1 cellular context compared by ENCODE assay signal in genomic region chr19:49133621-49134454, GRCh38.
TF ChIP-seq lines count a peak whose summit lies in the region.

No MANE protein-coding gene starts in this region.

TF ChIP-seq in H1, 55 proteins besides CTCF, POLR2A, EP300 and RAD21:
- TF ChIP-seq FOSL1 (IDR thresholded peaks at IDR 0.05; ENCODE audit: insufficient read depth, low read depth, low read length), result no peak
- TF ChIP-seq, protein P1, sequence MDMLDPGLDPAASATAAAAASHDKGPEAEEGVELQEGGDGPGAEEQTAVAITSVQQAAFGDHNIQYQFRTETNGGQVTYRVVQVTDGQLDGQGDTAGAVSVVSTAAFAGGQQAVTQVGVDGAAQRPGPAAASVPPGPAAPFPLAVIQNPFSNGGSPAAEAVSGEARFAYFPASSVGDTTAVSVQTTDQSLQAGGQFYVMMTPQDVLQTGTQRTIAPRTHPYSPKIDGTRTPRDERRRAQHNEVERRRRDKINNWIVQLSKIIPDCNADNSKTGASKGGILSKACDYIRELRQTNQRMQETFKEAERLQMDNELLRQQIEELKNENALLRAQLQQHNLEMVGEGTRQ (IDR thresholded peaks at IDR 0.05; ENCODE audit: low read length), result no peak
- no peak for TF ChIP-seq KDM1A (IDR thresholded peaks at IDR 0.05; ENCODE audit: borderline replicate concordance, low read length)
- TF ChIP-seq GABPA (IDR thresholded peaks at IDR 0.05; ENCODE audit: borderline replicate concordance, insufficient read depth, low read length), result no peak
- no peak for TF ChIP-seq NRF1 (IDR thresholded peaks at IDR 0.05; ENCODE audit: low read depth, low read length)
- TF ChIP-seq NANOG (IDR thresholded peaks at IDR 0.05; ENCODE audit: insufficient read depth, low read depth, low read length, poor library complexity, severe bottlenecking), result no peak
- TF ChIP-seq CBX5 (IDR thresholded peaks at IDR 0.05; ENCODE audit: low read depth, low read length), result no peak
- TF ChIP-seq EGR1 (IDR thresholded peaks at IDR 0.05; ENCODE audit: borderline replicate concordance, low read depth, low read length), result peak; percentile 83; the same call in 1 of the 2 replicates
- 0 out of 2 replicates have a peak, but pooled peaks have one; percentile 60 for TF ChIP-seq SP4 (IDR thresholded peaks at IDR 0.05; ENCODE audit: low read length)
- no peak for TF ChIP-seq ATF2 (IDR thresholded peaks at IDR 0.05; ENCODE audit: low read length)
- TF ChIP-seq, protein P2, sequence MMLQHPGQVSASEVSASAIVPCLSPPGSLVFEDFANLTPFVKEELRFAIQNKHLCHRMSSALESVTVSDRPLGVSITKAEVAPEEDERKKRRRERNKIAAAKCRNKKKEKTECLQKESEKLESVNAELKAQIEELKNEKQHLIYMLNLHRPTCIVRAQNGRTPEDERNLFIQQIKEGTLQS (IDR thresholded peaks at IDR 0.05; ENCODE audit: insufficient read depth, low read depth, low read length), result no peak
- no peak for TF ChIP-seq SP1 (IDR thresholded peaks at IDR 0.05; ENCODE audit: low read depth, low read length)
- no peak for TF ChIP-seq TCF12 (IDR thresholded peaks at IDR 0.05; ENCODE audit: low read depth, low read length)
- no peak for TF ChIP-seq CHD2 (IDR thresholded peaks at IDR 0.05; ENCODE audit: low read length)
- TF ChIP-seq CREB1 (IDR thresholded peaks at IDR 0.05), result no peak
